1 cellular context compared by ENCODE assay signal in the genomic region with DNA sequence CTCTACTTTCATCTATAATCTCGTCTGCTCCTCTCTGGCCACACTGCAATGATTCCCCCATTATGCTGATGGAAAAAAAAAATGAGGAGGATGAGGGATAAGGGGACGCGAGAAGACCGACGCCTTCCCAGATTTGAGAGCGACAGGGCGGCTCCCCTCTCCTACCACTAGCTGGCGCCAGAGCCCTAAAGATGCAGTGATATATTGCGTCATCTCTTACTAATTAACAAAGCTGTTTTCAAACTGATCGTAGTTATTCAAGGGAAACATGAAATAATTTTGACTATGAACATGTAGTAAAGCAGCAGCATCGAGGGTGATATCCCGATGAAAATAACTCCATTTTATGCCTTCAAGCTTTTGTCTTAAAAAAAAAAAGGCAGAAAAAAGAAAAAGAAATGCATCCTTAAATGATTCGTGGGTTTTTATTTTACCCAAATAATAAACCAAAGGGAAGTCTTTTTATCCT.
TF ChIP-seq lines count a peak whose summit lies in the region.

No MANE protein-coding gene starts in this region.

TF ChIP-seq in endothelial cell of umbilical vein, 7 proteins besides CTCF, POLR2A, EP300 and RAD21 (continued from another document):
- TF ChIP-seq FOS (IDR thresholded peaks at IDR 0.05; ENCODE audit: borderline replicate concordance, insufficient read depth, low read length) (peak; percentile 20), JUN (IDR thresholded peaks at IDR 0.05; ENCODE audit: borderline replicate concordance, insufficient read depth, insufficient read length, low read depth) (peak; percentile 79), GATA2 (IDR thresholded peaks at IDR 0.05; ENCODE audit: insufficient read depth, insufficient read length, low read depth, low read length) (no peak)
- TF ChIP-seq, protein P1, sequence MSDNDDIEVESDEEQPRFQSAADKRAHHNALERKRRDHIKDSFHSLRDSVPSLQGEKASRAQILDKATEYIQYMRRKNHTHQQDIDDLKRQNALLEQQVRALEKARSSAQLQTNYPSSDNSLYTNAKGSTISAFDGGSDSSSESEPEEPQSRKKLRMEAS (IDR thresholded peaks at IDR 0.05; ENCODE audit: insufficient read depth, insufficient read length), result no peak
TF ChIP-seq in endothelial cell of umbilical vein: peak in this region for 3.
